Comparison of ENCODE assay signal across 1 cellular context in genomic region chr1:16628361-16629111, GRCh38.
TF ChIP-seq lines count a peak whose summit lies in the region.

No MANE protein-coding gene starts in this region.

TF ChIP-seq in GM23338, 12 proteins besides CTCF, POLR2A, EP300 and RAD21 (continued from another document):
- no peak for TF ChIP-seq REST (IDR thresholded peaks at IDR 0.05; ENCODE audit: unreplicated experiment)
